Comparison of ENCODE assay signal across 21 cellular contexts in the genomic region with DNA sequence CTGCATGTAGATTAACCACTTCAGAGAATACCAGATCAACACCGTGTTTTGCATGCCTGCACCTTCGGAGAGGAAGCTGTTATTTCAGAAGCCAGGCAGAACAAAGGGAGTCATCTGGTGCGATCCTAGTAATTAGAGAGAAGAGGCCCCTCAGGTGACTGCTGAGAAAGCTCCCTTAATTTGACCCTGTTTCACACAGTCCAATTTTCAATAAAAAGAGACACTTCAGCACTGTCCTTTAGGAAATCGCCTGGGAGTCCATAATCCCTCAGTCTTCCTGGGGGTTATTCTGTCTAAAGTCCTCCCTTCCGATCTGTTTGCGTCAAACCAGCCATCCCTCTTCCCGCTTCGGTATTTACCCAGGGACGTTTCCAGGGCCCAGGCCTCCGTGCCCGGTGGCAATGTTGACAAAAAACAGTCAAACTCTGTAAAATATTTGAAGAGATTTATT. TPM values are rescaled to one million over a fixed set of nuclear protein-coding genes. Genes with fewer than 3 reads are reported as not detected.
DNase-seq lines count a peak whose midpoint lies in the region; ATAC-seq and TF ChIP-seq lines count a peak whose summit lies in the region.
"Had no signal": no experiment of that assay in that cellular context is flagged by ENCODE, and none has a peak within 500 bp of the region (broad histone marks: within the 10 kb centered on the region; RNA-seq: fewer than 3 reads in every experiment).

No MANE protein-coding gene starts in this region.

- H3K36me3 ChIP-seq in CD8-positive, alpha-beta T cell (ENCODE audit: insufficient read depth, low read length) = no peaks in the 10 kb centered on the region
- H3K36me3 ChIP-seq in HUES6 (ENCODE audit: control insufficient read depth, insufficient read depth, low read length) (no peaks in the 10 kb centered on the region), liver (ENCODE audit: control insufficient read depth in 4 of 4, insufficient read depth in 3 of 4, low read depth in 1 of 4, low read length in 3 of 4) (no peaks in the 10 kb centered on the region)
- H3K36me3 ChIP-seq: left ventricle myocardium inferior, Peyer's patch had no signal

- TF ChIP-seq CTCF in CD8-positive, alpha-beta T cell (IDR thresholded peaks at IDR 0.05) = no peak
- no peak for TF ChIP-seq CTCF in liver (IDR thresholded peaks at IDR 0.05; ENCODE audit: low read depth, low read length, missing input control)

- H3K27me3 Mint-ChIP-seq in CD8-positive, alpha-beta T cell (ENCODE audit: low read depth) = peaks cover 2% of the 10 kb centered on the region
- H3K27me3 Mint-ChIP-seq: activated naive CD4-positive, alpha-beta T cell treated with anti-CD3 and anti-CD28 coated beads, Interleukin-2, amount 50 U/mL, for 24 hours had no signal

- H3K9ac ChIP-seq in HUES6 (ENCODE audit: low read length) = peak overlapping the region; percentile 64
- peak overlapping the region in 1 of 2 donors; percentile 3 for H3K9ac ChIP-seq in liver (ENCODE audit: low read depth in 1 of 2, low read length in 2 of 2)
- H3K9ac ChIP-seq: KMS-11, parathyroid adenoma, SK-N-SH had no signal

- ATAC-seq in CD8-positive, alpha-beta T cell = no peak
- ATAC-seq in HG02642 (IDR thresholded peaks at IDR 0.05; ENCODE audit: poor library complexity, unreplicated experiment) = no peak
- ATAC-seq: GM12878 had no signal

- peak in 1 of 2 donors; percentile 22 for TF ChIP-seq RAD21 in liver (IDR thresholded peaks at IDR 0.05)

- H3K4me3 ChIP-seq in CD8-positive, alpha-beta T cell (ENCODE audit: low read depth, low read length) = no peak overlapping the region
- no peak overlapping the region; the same call in 1 of the 2 replicates for H3K4me3 ChIP-seq in HUES6 (ENCODE audit: low read depth, low read length)
- peak overlapping the region in 1 of 3 donors; percentile 11 for H3K4me3 ChIP-seq in liver (ENCODE audit: low read depth in 1 of 3, low read length in 3 of 3)
- H3K4me3 ChIP-seq: GM12878, left ventricle myocardium inferior, Peyer's patch, skin epidermis had no signal

- peaks cover 27% of the 10 kb centered on the region for H3K4me1 Mint-ChIP-seq in CD8-positive, alpha-beta T cell (ENCODE audit: low read depth)

- no peak overlapping the region for H3K27ac ChIP-seq in CD8-positive, alpha-beta T cell (ENCODE audit: low read depth, low read length)
- H3K27ac ChIP-seq in HUES6 (ENCODE audit: low read depth, low read length) (peak overlapping the region; percentile 52; the same call in 1 of the 2 replicates), liver (ENCODE audit: low read depth in 1 of 2, low read length in 2 of 2) (peak overlapping the region; percentile 4 to 42)
- H3K27ac ChIP-seq: HL-60, KMS-11, left ventricle myocardium inferior, parathyroid adenoma, Peyer's patch, skin epidermis had no signal

- intact Hi-C loops in CD8-positive, alpha-beta T cell (cut with DNase I, micrococcal nuclease) = no loop called here

- peaks cover 9% of the 10 kb centered on the region for H3K4me1 ChIP-seq in CD8-positive, alpha-beta T cell (ENCODE audit: insufficient read depth, low read length)
- H3K4me1 ChIP-seq in HUES6 (ENCODE audit: control insufficient read depth, insufficient read depth, low read length) (peaks cover 41% of the 10 kb centered on the region), liver (ENCODE audit: control insufficient read depth in 4 of 4, insufficient read depth in 4 of 4, low read length in 3 of 4) (peaks cover 0 to 8% (median 4%) of the 10 kb centered on the region in 4 donors)
- H3K4me1 ChIP-seq: left ventricle myocardium inferior, parathyroid adenoma, Peyer's patch had no signal

- H3K9me3 ChIP-seq in CD8-positive, alpha-beta T cell (ENCODE audit: low read length) = no peaks in the 10 kb centered on the region
- H3K9me3 ChIP-seq in HUES6 (ENCODE audit: control insufficient read depth, insufficient read depth, low read depth, low read length) (no peaks in the 10 kb centered on the region), liver (ENCODE audit: control insufficient read depth in 4 of 4, low read length in 3 of 4) (no peaks in the 10 kb centered on the region)
- H3K9me3 ChIP-seq: left ventricle myocardium inferior, Peyer's patch, SK-N-SH had no signal

- H3K27ac Mint-ChIP-seq in CD8-positive, alpha-beta T cell = no peak overlapping the region
- H3K27ac Mint-ChIP-seq: activated naive CD4-positive, alpha-beta T cell treated with anti-CD3 and anti-CD28 coated beads, Interleukin-2, amount 50 U/mL, for 24 hours had no signal

- DNase-seq in CD8-positive, alpha-beta T cell = no peak
- DNase-seq in NCI-H748 (lab: John Stamatoyannopoulos, UW; ENCODE audit: unreplicated experiment) (peak; percentile 57), NCI-H187 (lab: John Stamatoyannopoulos, UW) (no peak), kidney tubule cell (ENCODE audit: low spot score) (no peak)
- DNase-seq in stimulated activated CD4-positive, alpha-beta T cell treated with anti-CD3 and anti-CD28 coated beads, Interleukin-4, amount 100 ng/mL, for 4 hours = no peak
- DNase-seq: activated CD4-positive, alpha-beta T cell treated with anti-CD3 and anti-CD28 coated beads, Interleukin-2, amount 50 U/mL, for 1 hour; Calu3; left ventricle myocardium inferior; NCI-H187 treated with DMSO at 0.1 percent for 48 hours; NCI-H82; Peyer's patch; SK-N-SH had no signal

- CTCF ChIA-PET in CD8-positive, alpha-beta T cell (lab: Charles Lee) = interaction anchor here (0.6 to 1.8 kb wide), 2 partner anchors 19 to 78 kb away, joined by 3 to 5 read pairs; no protein-coding TSS in a partner anchor

- 23% methylated on average over 11 of the region's 11 CpGs for WGBS in liver

- H3K27me3 ChIP-seq in CD8-positive, alpha-beta T cell (ENCODE audit: insufficient read depth, low read length) = no peaks in the 10 kb centered on the region
- no peaks in the 10 kb centered on the region for H3K27me3 ChIP-seq in HUES6 (ENCODE audit: control insufficient read depth, insufficient read depth, low read length)
- H3K27me3 ChIP-seq in liver (ENCODE audit: control insufficient read depth in 4 of 4, insufficient read depth in 4 of 4, low read length in 3 of 4) = no peaks in the 10 kb centered on the region

- no peaks in the 10 kb centered on the region for H3K9me3 Mint-ChIP-seq in CD8-positive, alpha-beta T cell
- H3K9me3 Mint-ChIP-seq: activated naive CD4-positive, alpha-beta T cell treated with anti-CD3 and anti-CD28 coated beads, Interleukin-2, amount 50 U/mL, for 24 hours had no signal

- peak overlapping the region; percentile 32 for H3K4me3 Mint-ChIP-seq in CD8-positive, alpha-beta T cell
- H3K4me3 Mint-ChIP-seq: activated naive CD4-positive, alpha-beta T cell treated with anti-CD3 and anti-CD28 coated beads, Interleukin-2, amount 50 U/mL, for 24 hours had no signal

- POLR2A ChIA-PET in CD8-positive, alpha-beta T cell (lab: Charles Lee) = interaction anchor here (0.6 to 1.1 kb wide), 2 partner anchors 23 to 118 kb away, joined by 4 to 5 read pairs; partner anchors contain the start of gene TNRC6C

- no peaks in the 10 kb centered on the region for H3K36me3 Mint-ChIP-seq in CD8-positive, alpha-beta T cell
- H3K36me3 Mint-ChIP-seq: activated naive CD4-positive, alpha-beta T cell treated with anti-CD3 and anti-CD28 coated beads, Interleukin-2, amount 50 U/mL, for 24 hours had no signal

TF ChIP-seq in liver, 16 proteins besides CTCF, POLR2A, EP300 and RAD21 (continues in another document):
- TF ChIP-seq, protein P1, sequence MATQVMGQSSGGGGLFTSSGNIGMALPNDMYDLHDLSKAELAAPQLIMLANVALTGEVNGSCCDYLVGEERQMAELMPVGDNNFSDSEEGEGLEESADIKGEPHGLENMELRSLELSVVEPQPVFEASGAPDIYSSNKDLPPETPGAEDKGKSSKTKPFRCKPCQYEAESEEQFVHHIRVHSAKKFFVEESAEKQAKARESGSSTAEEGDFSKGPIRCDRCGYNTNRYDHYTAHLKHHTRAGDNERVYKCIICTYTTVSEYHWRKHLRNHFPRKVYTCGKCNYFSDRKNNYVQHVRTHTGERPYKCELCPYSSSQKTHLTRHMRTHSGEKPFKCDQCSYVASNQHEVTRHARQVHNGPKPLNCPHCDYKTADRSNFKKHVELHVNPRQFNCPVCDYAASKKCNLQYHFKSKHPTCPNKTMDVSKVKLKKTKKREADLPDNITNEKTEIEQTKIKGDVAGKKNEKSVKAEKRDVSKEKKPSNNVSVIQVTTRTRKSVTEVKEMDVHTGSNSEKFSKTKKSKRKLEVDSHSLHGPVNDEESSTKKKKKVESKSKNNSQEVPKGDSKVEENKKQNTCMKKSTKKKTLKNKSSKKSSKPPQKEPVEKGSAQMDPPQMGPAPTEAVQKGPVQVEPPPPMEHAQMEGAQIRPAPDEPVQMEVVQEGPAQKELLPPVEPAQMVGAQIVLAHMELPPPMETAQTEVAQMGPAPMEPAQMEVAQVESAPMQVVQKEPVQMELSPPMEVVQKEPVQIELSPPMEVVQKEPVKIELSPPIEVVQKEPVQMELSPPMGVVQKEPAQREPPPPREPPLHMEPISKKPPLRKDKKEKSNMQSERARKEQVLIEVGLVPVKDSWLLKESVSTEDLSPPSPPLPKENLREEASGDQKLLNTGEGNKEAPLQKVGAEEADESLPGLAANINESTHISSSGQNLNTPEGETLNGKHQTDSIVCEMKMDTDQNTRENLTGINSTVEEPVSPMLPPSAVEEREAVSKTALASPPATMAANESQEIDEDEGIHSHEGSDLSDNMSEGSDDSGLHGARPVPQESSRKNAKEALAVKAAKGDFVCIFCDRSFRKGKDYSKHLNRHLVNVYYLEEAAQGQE (IDR thresholded peaks at IDR 0.05) = peak; percentile 94
- TF ChIP-seq HNF4G (IDR thresholded peaks at IDR 0.05) (peak; percentile 46), GABPA (IDR thresholded peaks at IDR 0.05 in 1 of 2, conservative IDR thresholded peaks at IDR 0.05 in 1 of 2) (peak in 1 of 2 donors; percentile 47), NR2F2 (IDR thresholded peaks at IDR 0.05) (no peak), SP1 (IDR thresholded peaks at IDR 0.05) (peak; percentile 82), TAF1 (conservative IDR thresholded peaks at IDR 0.05) (no peak), JUND (IDR thresholded peaks at IDR 0.05) (peak in 1 of 2 donors; percentile 30), FOXA1 (IDR thresholded peaks at IDR 0.05) (peak; percentile 92), YY1 (IDR thresholded peaks at IDR 0.05) (peak; percentile 88), EGR1 (IDR thresholded peaks at IDR 0.05; ENCODE audit: low read depth in 2 of 2) (peak in 1 of 2 donors; percentile 18), RXRA (IDR thresholded peaks at IDR 0.05) (peak; percentile 23 to 69), MAX (IDR thresholded peaks at IDR 0.05) (peak; percentile 63), HNF4A (conservative IDR thresholded peaks at IDR 0.05) (peak; percentile 78 to 83)
- TF ChIP-seq, protein P2, sequence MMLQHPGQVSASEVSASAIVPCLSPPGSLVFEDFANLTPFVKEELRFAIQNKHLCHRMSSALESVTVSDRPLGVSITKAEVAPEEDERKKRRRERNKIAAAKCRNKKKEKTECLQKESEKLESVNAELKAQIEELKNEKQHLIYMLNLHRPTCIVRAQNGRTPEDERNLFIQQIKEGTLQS (IDR thresholded peaks at IDR 0.05) = no peak

RNA-seq across cellular contexts. Expression of gene TNRC6C, which starts 23.4 kb away (rescaled TPM):
- 10 to 100 TPM; 49.3 to 53.8 TPM for total RNA-seq in CD8-positive, alpha-beta T cell
- total RNA-seq in liver = 1 to 10 TPM; 4.3 to 7.7 TPM
- 1 to 10 TPM; 1.3 to 1.5 TPM for polyA plus RNA-seq in liver

Comparison
In these comparisons a context has a peak if more than half of its experiments do, and no peak if none do; other contexts are left out.
1. RNA of gene TNRC6C, which starts 23.4 kb away (total RNA-seq): 49.3 to 53.8 TPM in CD8-positive, alpha-beta T cell; 4.3 to 7.7 TPM in liver; every median in the first group is over 4 times any median in the second.